35 cellular contexts compared by ENCODE assay signal in the genomic region with DNA sequence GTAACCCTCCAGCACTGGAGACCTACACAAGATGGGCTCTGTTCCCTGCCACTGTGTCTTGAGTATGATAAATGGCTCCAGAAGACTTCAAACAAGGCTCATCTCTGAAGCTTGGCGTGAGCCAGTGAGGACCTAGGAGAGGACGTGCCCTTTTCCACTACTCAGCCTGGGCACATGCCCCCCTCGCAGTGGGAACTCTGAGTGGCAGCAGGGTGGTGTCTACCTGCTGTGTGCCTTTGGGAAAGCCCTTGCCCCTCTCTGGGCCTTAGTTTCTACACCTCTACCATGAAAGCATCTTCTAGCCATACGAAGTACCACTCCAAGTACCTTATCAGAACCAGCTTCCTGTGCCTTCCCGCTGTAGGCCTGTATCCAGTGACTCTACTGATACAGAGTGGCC. TPM values are rescaled to one million over a fixed set of nuclear protein-coding genes. Genes with fewer than 3 reads are reported as not detected.
"Had no signal": no experiment of that assay in that cellular context is flagged by ENCODE, and none has a peak within 500 bp of the region (broad histone marks: within the 10 kb centered on the region; RNA-seq: fewer than 3 reads in every experiment).

No MANE protein-coding gene starts in this region.

- FAIRE-seq: colon, endometrium, islet of Langerhans had no signal

- ATAC-seq: activated CD4-positive, CD25-positive, alpha-beta regulatory T cell treated with anti-CD3 and anti-CD28 coated beads, Interleukin-2, amount 50 U/mL, for 24 hours; activated naive CD8-positive, alpha-beta T cell treated with anti-CD3 and anti-CD28 coated beads, Interleukin-2, amount 50 U/mL, for 24 hours; activated T-helper 17 cell treated with anti-CD3 and anti-CD28 coated beads, Interleukin-2, amount 50 U/mL, for 72 hours; gastrocnemius medialis; left lung; lower lobe of right lung; natural killer cell treated with Interleukin-12 subunit alpha and Interleukin-12 subunit beta and Interleukin-15 and Interleukin-18, amount 100 ng/mL, for 72 hours; right cardiac atrium had no signal

- H3K36me3 ChIP-seq: breast epithelium, esophagus squamous epithelium, gastrocnemius medialis, left lung, lower lobe of right lung, uterus had no signal

- H3K27me3 ChIP-seq: breast epithelium, esophagus squamous epithelium, gastrocnemius medialis, left lung, uterus had no signal

- H3K27ac Mint-ChIP-seq: activated CD4-positive, alpha-beta memory T cell treated with anti-CD3 and anti-CD28 coated beads, Interleukin-2, amount 10 ng/mL, durations not matched to agents 7 days and 5 days; activated naive CD4-positive, alpha-beta T cell treated with anti-CD3 and anti-CD28 coated beads, Interleukin-2, amount 50 U/mL, for 24 hours; activated naive CD8-positive, alpha-beta T cell treated with anti-CD3 and anti-CD28 coated beads, Interleukin-2, amount 50 U/mL, for 24 hours; activated T-cell treated with anti-CD3 and anti-CD28 coated beads, Interleukin-2, amount 50 U/mL, for 24 hours; type B pancreatic cell had no signal

- H3K27me3 Mint-ChIP-seq: activated CD4-positive, alpha-beta memory T cell treated with anti-CD3 and anti-CD28 coated beads, Interleukin-2, amount 10 ng/mL, durations not matched to agents 7 days and 5 days; activated naive CD4-positive, alpha-beta T cell treated with anti-CD3 and anti-CD28 coated beads, Interleukin-2, amount 50 U/mL, for 24 hours; activated naive CD8-positive, alpha-beta T cell treated with anti-CD3 and anti-CD28 coated beads, Interleukin-2, amount 50 U/mL, for 24 hours; activated T-cell treated with anti-CD3 and anti-CD28 coated beads, Interleukin-2, amount 50 U/mL, for 24 hours; activated T-helper 17 cell treated with anti-CD3 and anti-CD28 coated beads, Interleukin-2, amount 50 U/mL, for 72 hours; central memory CD8-positive, alpha-beta T cell; natural killer cell treated with Interleukin-12 subunit alpha and Interleukin-12 subunit beta and Interleukin-15 and Interleukin-18, amount 100 ng/mL, for 72 hours; stimulated activated naive CD8-positive, alpha-beta T cell treated with anti-CD3 and anti-CD28 coated beads, Interleukin-15, Interleukin-2, amounts not matched to agents 100 ng/mL and 50 ng/mL, for 24 hours had no signal

- H3K36me3 Mint-ChIP-seq: activated naive CD4-positive, alpha-beta T cell treated with anti-CD3 and anti-CD28 coated beads, Interleukin-2, amount 50 U/mL, for 24 hours; natural killer cell treated with Interleukin-12 subunit alpha and Interleukin-12 subunit beta and Interleukin-15 and Interleukin-18, amount 100 ng/mL, for 72 hours; type B pancreatic cell had no signal

- H3K4me3 Mint-ChIP-seq: activated CD4-positive, alpha-beta memory T cell treated with anti-CD3 and anti-CD28 coated beads, Interleukin-2, amount 10 ng/mL, durations not matched to agents 7 days and 5 days; activated naive CD8-positive, alpha-beta T cell treated with anti-CD3 and anti-CD28 coated beads, Interleukin-2, amount 50 U/mL, for 24 hours; activated T-cell treated with anti-CD3 and anti-CD28 coated beads, Interleukin-2, amount 50 U/mL, for 24 hours; activated T-helper 17 cell treated with anti-CD3 and anti-CD28 coated beads, Interleukin-2, amount 50 U/mL, for 72 hours; central memory CD8-positive, alpha-beta T cell; natural killer cell treated with Interleukin-12 subunit alpha and Interleukin-12 subunit beta and Interleukin-15 and Interleukin-18, amount 100 ng/mL, for 72 hours; stimulated activated naive CD8-positive, alpha-beta T cell treated with anti-CD3 and anti-CD28 coated beads, Interleukin-15, Interleukin-2, amounts not matched to agents 100 ng/mL and 50 ng/mL, for 24 hours; T-helper 1 cell treated with Interleukin-12 subunit alpha and Interleukin-12 subunit beta and Interleukin-4 antibody, amounts not matched to agents 30 μg/mL and 1 μg/mL, for 36 hours; type B pancreatic cell had no signal

- H3K4me3 ChIP-seq: breast epithelium, esophagus squamous epithelium, gastrocnemius medialis, left lung, lower lobe of right lung, uterus had no signal

- DNase-seq: activated CD4-positive, alpha-beta memory T cell treated with anti-CD3 and anti-CD28 coated beads, Interleukin-2, amount 10 ng/mL, durations not matched to agents 7 days and 5 days; activated CD4-positive, alpha-beta T cell treated with anti-CD3 and anti-CD28 coated beads for 48 hours; activated CD8-positive, alpha-beta memory T cell treated with anti-CD3 and anti-CD28 coated beads, Interleukin-2, amount 50 U/mL, for 48 hours; activated naive CD8-positive, alpha-beta T cell treated with anti-CD3 and anti-CD28 coated beads, Interleukin-2, amount 50 U/mL, for 24 hours; activated T-cell treated with anti-CD3 and anti-CD28 coated beads, Interleukin-2, amount 50 U/mL, for 24 hours; amygdala; effector CD8-positive, alpha-beta T cell; esophagus squamous epithelium; gastrocnemius medialis; glutamatergic neuron; left lung; lower lobe of right lung; mesenchymal stem cell; posterior cingulate gyrus; right cardiac atrium; stimulated activated CD4-positive, alpha-beta T cell treated with anti-CD3 and anti-CD28 coated beads, Interleukin-2, amount 100 ng/mL, for 48 hours; substantia nigra; SW 1271; T1000; uterus had no signal

- H3K9me3 Mint-ChIP-seq: activated CD4-positive, alpha-beta memory T cell treated with anti-CD3 and anti-CD28 coated beads, Interleukin-2, amount 10 ng/mL, durations not matched to agents 7 days and 5 days; activated naive CD4-positive, alpha-beta T cell treated with anti-CD3 and anti-CD28 coated beads, Interleukin-2, amount 50 U/mL, for 24 hours; activated naive CD8-positive, alpha-beta T cell treated with anti-CD3 and anti-CD28 coated beads, Interleukin-2, amount 50 U/mL, for 24 hours; activated T-cell treated with anti-CD3 and anti-CD28 coated beads, Interleukin-2, amount 50 U/mL, for 24 hours; activated T-helper 17 cell treated with anti-CD3 and anti-CD28 coated beads, Interleukin-2, amount 50 U/mL, for 72 hours; central memory CD8-positive, alpha-beta T cell; natural killer cell treated with Interleukin-12 subunit alpha and Interleukin-12 subunit beta and Interleukin-15 and Interleukin-18, amount 100 ng/mL, for 72 hours; stimulated activated naive CD8-positive, alpha-beta T cell treated with anti-CD3 and anti-CD28 coated beads, Interleukin-15, Interleukin-2, amounts not matched to agents 100 ng/mL and 50 ng/mL, for 24 hours; T-helper 1 cell treated with Interleukin-12 subunit alpha and Interleukin-12 subunit beta and Interleukin-4 antibody, amounts not matched to agents 30 μg/mL and 1 μg/mL, for 36 hours; type B pancreatic cell had no signal

RNA-seq across cellular contexts. Expression of gene TEX38, which starts 52.0 kb away (rescaled TPM):
- total RNA-seq: activated CD4-positive, alpha-beta memory T cell treated with anti-CD3 and anti-CD28 coated beads, Interleukin-2, amount 10 ng/mL, durations not matched to agents 7 days and 5 days; breast epithelium; dermis microvascular lymphatic vessel endothelial cell; esophagus squamous epithelium; gastrocnemius medialis; left lung; lower lobe of right lung; mononuclear cell; omental fat pad; right cardiac atrium; uterus had no signal
